Comparison of ENCODE assay signal across 8 cellular contexts in genomic region chr2:127700527-127701192, GRCh38. TPM values are rescaled to one million over a fixed set of nuclear protein-coding genes. Genes with fewer than 3 reads are reported as not detected.
DNase-seq lines count a peak whose midpoint lies in the region; ATAC-seq and TF ChIP-seq lines count a peak whose summit lies in the region.

No MANE protein-coding gene starts in this region.

- peak overlapping the region; percentile 92 for H3K9ac ChIP-seq in adipocyte (ENCODE audit: low read length)
- peak overlapping the region; percentile 90 for H3K9ac ChIP-seq in iPS-15b (ENCODE audit: low read depth, low read length)

- H3K27me3 ChIP-seq in A673 (replicated peaks; ENCODE audit: insufficient read depth, low read depth, low read length, poor library complexity) (no peaks in the 10 kb centered on the region), adipocyte (replicated peaks; ENCODE audit: control insufficient read depth, insufficient read depth, low read length) (no peaks in the 10 kb centered on the region), iPS-15b (ENCODE audit: control insufficient read depth, insufficient read depth, low read length) (peaks cover 3% of the 10 kb centered on the region)

- peak overlapping the region; percentile 96 for H3K27ac ChIP-seq in A673 (ENCODE audit: low read depth, low read length, poor library complexity, severe bottlenecking)

- ATAC-seq in GM18502 (IDR thresholded peaks at IDR 0.05; ENCODE audit: poor library complexity, unreplicated experiment) (peak; percentile 71), HG02798 (IDR thresholded peaks at IDR 0.05; ENCODE audit: poor library complexity, unreplicated experiment) (peak; percentile 57)

- TSS peak; percentile 65 for BruUV-seq in A673 (replicated peaks; lab: Mats Ljungman, UMichigan)

- POLR2A ChIA-PET in A673 (lab: Charles Lee; ENCODE audit: low non-redundant PET) = no interaction called here

- TF ChIP-seq CTCF in A673 (conservative IDR thresholded peaks at IDR 0.05; ENCODE audit: low read depth, low read length) = no peak

- intact Hi-C loops in A673 (cut with micrococcal nuclease; ENCODE audit: unreplicated experiment) = loop anchor here (5.0 kb wide), 1 partner anchor 112 kb away; the partner anchor contains the start of gene WDR33

- H3K4me3 ChIP-seq in A673 (ENCODE audit: low read depth, low read length, poor library complexity, severe bottlenecking) (peak overlapping the region; percentile 66), adipocyte (ENCODE audit: low read length) (peak overlapping the region; percentile 91), iPS-15b (ENCODE audit: low read depth, low read length) (peak overlapping the region; percentile 91), skeletal muscle cell (ENCODE audit: low read depth, low read length) (peak overlapping the region; percentile 60)

- H3K9me3 ChIP-seq in A673 (ENCODE audit: low read depth, low read length, poor library complexity, severe bottlenecking) (no peaks in the 10 kb centered on the region), adipocyte (ENCODE audit: control insufficient read depth, low read length) (no peaks in the 10 kb centered on the region), iPS-15b (ENCODE audit: control insufficient read depth, insufficient read depth, low read length) (no peaks in the 10 kb centered on the region)

- CTCF ChIA-PET in A673 (lab: Charles Lee) = no interaction called here

- no peak for DNase-seq in A673 (ENCODE audit: low spot score)
- DNase-seq in NCI-H2227 treated with DMSO at 0.1 percent for 48 hours (lab: John Stamatoyannopoulos, UW) = peak; percentile 68
- DNase-seq in adipocyte (ENCODE audit: low read depth) = no peak
- DNase-seq in skeletal muscle cell (ENCODE audit: low read depth) = no peak
- DNase-seq in NCI-H2171 treated with DMSO at 0.1 percent for 48 hours (lab: John Stamatoyannopoulos, UW) = no peak

- H3K36me3 ChIP-seq in A673 (ENCODE audit: insufficient read depth, low read length, poor library complexity, severe bottlenecking) (peaks cover 10% of the 10 kb centered on the region), adipocyte (ENCODE audit: control insufficient read depth, insufficient read depth, low read length, severe bottlenecking) (no peaks in the 10 kb centered on the region), iPS-15b (ENCODE audit: control insufficient read depth, insufficient read depth, low read length) (peaks cover 11% of the 10 kb centered on the region)

- H3K4me1 ChIP-seq in A673 (ENCODE audit: insufficient read depth, low read length, poor library complexity, severe bottlenecking) (peaks cover 24% of the 10 kb centered on the region), adipocyte (ENCODE audit: control insufficient read depth, insufficient read depth, low read length) (peaks cover 42% of the 10 kb centered on the region), iPS-15b (ENCODE audit: control insufficient read depth, insufficient read depth, low read length) (peaks cover 12% of the 10 kb centered on the region)

RNA-seq across cellular contexts. Expression of gene SFT2D3, which starts 0.6 kb away (rescaled TPM):
- total RNA-seq in A673 (2021) = 7.1 and 7.6 TPM in 2 replicates

RNA-seq across cellular contexts. Expression of gene LIMS2, which starts 25.3 kb away (rescaled TPM):
- 1.2 and 1.5 TPM in 2 replicates for total RNA-seq in A673 (2021)

RNA-seq across cellular contexts. Expression of gene GPR17, which starts 54.7 kb away (rescaled TPM):
- total RNA-seq in A673 (2021) = 0.28 and 0.45 TPM in 2 replicates
